In the genomic region with DNA sequence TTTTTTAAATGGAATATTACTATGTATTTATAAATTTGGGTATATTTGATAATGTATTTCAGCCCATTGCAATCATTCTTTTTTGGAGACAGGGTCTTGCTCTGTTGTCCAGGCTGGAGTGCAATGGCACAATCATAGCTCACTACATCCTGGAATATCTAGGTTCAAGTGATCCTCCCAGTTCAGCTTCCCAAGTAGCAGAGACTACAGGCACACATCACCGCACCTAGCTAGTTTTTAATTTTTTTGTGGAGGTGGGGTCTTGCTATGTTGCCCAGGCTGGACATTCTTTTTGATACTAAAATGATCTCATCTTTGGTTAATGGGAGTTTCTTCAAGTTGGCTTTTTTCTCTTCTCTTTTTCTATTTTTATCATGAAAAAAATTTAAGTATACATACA, we compare ENCODE assay signal across 3 cellular contexts.
TF ChIP-seq lines count a peak whose summit lies in the region.

No MANE protein-coding gene starts in this region.

TF ChIP-seq in HEK293, 187 proteins besides CTCF, POLR2A, EP300 and RAD21:
- TF ChIP-seq ZNF121 (tag by site-specific recombination; IDR thresholded peaks at IDR 0.05) (peak; percentile 74; the same call in 1 of the 2 replicates), ZNF558 (tag by site-specific recombination; IDR thresholded peaks at IDR 0.05) (no peak), ZFHX2 (tag by site-specific recombination; conservative IDR thresholded peaks at IDR 0.05) (no peak), HOXA7 (CRISPR knock-in tag; IDR thresholded peaks at IDR 0.05; ENCODE audit: borderline replicate concordance) (no peak), ZNF24 (tag by site-specific recombination; IDR thresholded peaks at IDR 0.05) (no peak)
- TF ChIP-seq, protein P1, sequence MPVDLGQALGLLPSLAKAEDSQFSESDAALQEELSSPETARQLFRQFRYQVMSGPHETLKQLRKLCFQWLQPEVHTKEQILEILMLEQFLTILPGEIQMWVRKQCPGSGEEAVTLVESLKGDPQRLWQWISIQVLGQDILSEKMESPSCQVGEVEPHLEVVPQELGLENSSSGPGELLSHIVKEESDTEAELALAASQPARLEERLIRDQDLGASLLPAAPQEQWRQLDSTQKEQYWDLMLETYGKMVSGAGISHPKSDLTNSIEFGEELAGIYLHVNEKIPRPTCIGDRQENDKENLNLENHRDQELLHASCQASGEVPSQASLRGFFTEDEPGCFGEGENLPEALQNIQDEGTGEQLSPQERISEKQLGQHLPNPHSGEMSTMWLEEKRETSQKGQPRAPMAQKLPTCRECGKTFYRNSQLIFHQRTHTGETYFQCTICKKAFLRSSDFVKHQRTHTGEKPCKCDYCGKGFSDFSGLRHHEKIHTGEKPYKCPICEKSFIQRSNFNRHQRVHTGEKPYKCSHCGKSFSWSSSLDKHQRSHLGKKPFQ (tag by site-specific recombination; IDR thresholded peaks at IDR 0.05), result no peak

TF ChIP-seq in WTC11, 78 proteins besides CTCF, POLR2A, EP300 and RAD21:
- TF ChIP-seq ZNF121 (CRISPR knock-in tag; IDR thresholded peaks at IDR 0.05), result peak; percentile 84
- no peak for TF ChIP-seq JAZF1 (CRISPR knock-in tag; IDR thresholded peaks at IDR 0.05)
TF ChIP-seq in WTC11: peak in this region for 1.

TF ChIP-seq in H1, 55 proteins besides CTCF, POLR2A, EP300 and RAD21 (continued from another document):
- 0 out of 2 replicates have a peak, but pooled peaks have one; percentile 44 for TF ChIP-seq KDM1A (IDR thresholded peaks at IDR 0.05; ENCODE audit: borderline replicate concordance, low read length)
